In genomic region chr7:121164247-121164646, GRCh38 we compare ENCODE assay signal across 29 cellular contexts.
"Had no signal": no experiment of that assay in that cellular context is flagged by ENCODE, and none has a peak within 500 bp of the region (broad histone marks: within the 10 kb centered on the region; RNA-seq: fewer than 3 reads in every experiment).

No MANE protein-coding gene starts in this region.

- H3K4me1 ChIP-seq: foreskin keratinocyte, pancreas, thyroid gland, upper lobe of right lung had no signal

- H3K4me2 ChIP-seq: hepatocyte had no signal

- H3K9me3 Mint-ChIP-seq: activated naive CD8-positive, alpha-beta T cell treated with anti-CD3 and anti-CD28 coated beads for 36 hours; activated T-cell treated with anti-CD3 and anti-CD28 coated beads, Interleukin-2, amount 50 U/mL, for 24 hours; activated T-helper 17 cell treated with anti-CD3 and anti-CD28 coated beads, Interleukin-2, amount 50 U/mL, for 72 hours; immature natural killer cell; natural killer cell treated with Interleukin-12 subunit alpha and Interleukin-12 subunit beta and Interleukin-15 and Interleukin-18, amount 100 ng/mL, for 72 hours; stimulated activated naive CD8-positive, alpha-beta T cell treated with anti-CD3 and anti-CD28 coated beads, Interleukin-15, Interleukin-2, amounts not matched to agents 100 ng/mL and 50 ng/mL, for 24 hours; WTC11 had no signal

- H3K4me1 Mint-ChIP-seq: activated CD4-positive, alpha-beta T cell treated with anti-CD3 and anti-CD28 coated beads for 36 hours; activated naive CD8-positive, alpha-beta T cell treated with anti-CD3 and anti-CD28 coated beads for 36 hours; activated T-helper 17 cell treated with anti-CD3 and anti-CD28 coated beads, Interleukin-2, amount 50 U/mL, for 72 hours; immature natural killer cell; WTC11 had no signal

- H3K4me3 ChIP-seq: hepatocyte, pancreas, thyroid gland, upper lobe of right lung had no signal

- DNase-seq: activated CD4-positive, alpha-beta T cell treated with anti-CD3 and anti-CD28 coated beads for 36 hours; activated CD4-positive, alpha-beta T cell treated with anti-CD3 and anti-CD28 coated beads, Interleukin-2, amount 50 U/mL, for 4 hours; activated CD8-positive, alpha-beta memory T cell treated with anti-CD3 and anti-CD28 coated beads for 24 hours; activated CD8-positive, alpha-beta memory T cell treated with anti-CD3 and anti-CD28 coated beads, Interleukin-2, amount 50 U/mL, for 4 hours; activated naive CD8-positive, alpha-beta T cell treated with anti-CD3 and anti-CD28 coated beads for 36 hours; activated T-cell treated with anti-CD3 and anti-CD28 coated beads, Interleukin-2, amount 50 U/mL, for 24 hours; central memory CD4-positive, alpha-beta T cell; dermis blood vessel endothelial cell; effector CD8-positive, alpha-beta T cell; erythroblast; foreskin keratinocyte; glutamatergic neuron; immature natural killer cell; mammary epithelial cell; midbrain; pancreas; right cardiac atrium; stimulated activated CD4-positive, alpha-beta T cell treated with anti-CD3 and anti-CD28 coated beads, Interleukin-4, amount 100 ng/mL, for 24 hours; substantia nigra; T1000; upper lobe of right lung had no signal

- H3K27ac ChIP-seq: foreskin keratinocyte, hepatocyte, neutrophil, pancreas, thyroid gland, upper lobe of right lung had no signal

- H3K27me3 ChIP-seq: foreskin keratinocyte, hepatocyte, neutrophil, pancreas, thyroid gland, upper lobe of right lung had no signal

- H2AFZ ChIP-seq: hepatocyte had no signal

- H3K36me3 ChIP-seq: neutrophil, pancreas, thyroid gland, upper lobe of right lung had no signal

- H3K36me3 Mint-ChIP-seq: activated naive CD8-positive, alpha-beta T cell treated with anti-CD3 and anti-CD28 coated beads for 36 hours; immature natural killer cell; natural killer cell treated with Interleukin-12 subunit alpha and Interleukin-12 subunit beta and Interleukin-15 and Interleukin-18, amount 100 ng/mL, for 72 hours; WTC11 had no signal

- H3K27ac Mint-ChIP-seq: activated CD4-positive, alpha-beta T cell treated with anti-CD3 and anti-CD28 coated beads for 36 hours; activated naive CD8-positive, alpha-beta T cell treated with anti-CD3 and anti-CD28 coated beads for 36 hours; activated T-cell treated with anti-CD3 and anti-CD28 coated beads, Interleukin-2, amount 50 U/mL, for 24 hours; activated T-helper 17 cell treated with anti-CD3 and anti-CD28 coated beads, Interleukin-2, amount 50 U/mL, for 72 hours; immature natural killer cell; natural killer cell treated with Interleukin-12 subunit alpha and Interleukin-12 subunit beta and Interleukin-15 and Interleukin-18, amount 100 ng/mL, for 72 hours; stimulated activated naive CD8-positive, alpha-beta T cell treated with anti-CD3 and anti-CD28 coated beads, Interleukin-15, Interleukin-2, amounts not matched to agents 100 ng/mL and 50 ng/mL, for 24 hours; WTC11 had no signal

- ATAC-seq: activated CD4-positive, alpha-beta T cell treated with anti-CD3 and anti-CD28 coated beads for 36 hours; activated T-helper 17 cell treated with anti-CD3 and anti-CD28 coated beads, Interleukin-2, amount 50 U/mL, for 72 hours; foreskin keratinocyte; left lobe of liver; natural killer cell treated with Interleukin-12 subunit alpha and Interleukin-12 subunit beta and Interleukin-15 and Interleukin-18, amount 100 ng/mL, for 72 hours; pancreas; right cardiac atrium; upper lobe of right lung; WTC11 had no signal

- H3K4me3 Mint-ChIP-seq: activated CD4-positive, alpha-beta T cell treated with anti-CD3 and anti-CD28 coated beads for 36 hours; activated naive CD8-positive, alpha-beta T cell treated with anti-CD3 and anti-CD28 coated beads for 36 hours; activated T-cell treated with anti-CD3 and anti-CD28 coated beads, Interleukin-2, amount 50 U/mL, for 24 hours; activated T-helper 17 cell treated with anti-CD3 and anti-CD28 coated beads, Interleukin-2, amount 50 U/mL, for 72 hours; immature natural killer cell; natural killer cell treated with Interleukin-12 subunit alpha and Interleukin-12 subunit beta and Interleukin-15 and Interleukin-18, amount 100 ng/mL, for 72 hours; stimulated activated naive CD8-positive, alpha-beta T cell treated with anti-CD3 and anti-CD28 coated beads, Interleukin-15, Interleukin-2, amounts not matched to agents 100 ng/mL and 50 ng/mL, for 24 hours; WTC11 had no signal

- H3K79me2 ChIP-seq: hepatocyte had no signal

- H3K9me3 ChIP-seq: neutrophil, pancreas, thyroid gland, upper lobe of right lung had no signal

- H3K27me3 Mint-ChIP-seq: activated T-helper 17 cell treated with anti-CD3 and anti-CD28 coated beads, Interleukin-2, amount 50 U/mL, for 72 hours had no signal
